In the genomic region with DNA sequence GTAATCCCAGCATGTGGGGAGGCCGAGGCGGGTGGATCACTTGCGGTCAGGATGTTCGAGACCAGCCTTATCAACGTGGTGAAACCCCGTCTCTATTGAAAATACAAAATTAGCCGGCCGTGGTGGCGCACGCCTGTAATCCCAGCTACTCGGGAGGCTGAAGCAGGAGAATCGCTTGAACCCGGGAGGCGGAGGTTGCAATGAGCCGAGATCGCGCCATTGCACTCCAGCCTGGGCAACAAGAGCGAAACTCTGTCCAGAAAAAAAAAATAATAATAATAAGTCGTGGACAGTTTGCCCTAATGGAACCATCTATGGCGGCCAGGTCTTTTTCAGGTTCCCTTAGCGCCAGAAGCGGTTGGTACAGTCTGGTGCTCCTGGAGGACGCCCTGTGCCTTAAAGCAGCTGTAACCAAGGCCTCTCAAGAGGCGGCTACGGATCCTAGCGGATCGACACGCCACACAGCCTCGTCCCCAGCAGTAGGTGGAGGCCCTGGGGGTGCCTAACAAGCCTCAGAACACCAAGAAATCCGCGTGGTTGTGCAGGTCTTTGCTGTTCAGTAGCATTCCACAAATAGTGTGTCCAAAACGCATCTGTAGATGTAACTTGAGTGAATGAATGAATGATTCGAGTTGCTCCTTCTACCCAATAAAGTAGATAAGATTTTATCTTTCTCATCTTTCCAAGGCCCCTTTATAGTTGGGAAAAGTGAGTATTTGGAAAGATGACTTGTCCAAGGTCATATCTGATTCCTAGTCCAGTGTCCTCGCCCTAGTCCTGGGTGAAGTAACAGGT, we compare ENCODE assay signal across 1 cellular context.
TF ChIP-seq lines count a peak whose summit lies in the region.

No MANE protein-coding gene starts in this region.

TF ChIP-seq in H1, 55 proteins besides CTCF, POLR2A, EP300 and RAD21:
- TF ChIP-seq PHF8 (conservative IDR thresholded peaks at IDR 0.05; ENCODE audit: low read depth, low read length) (no peak), KDM5A (IDR thresholded peaks at IDR 0.05; ENCODE audit: low read length) (no peak), SIN3A (conservative IDR thresholded peaks at IDR 0.05 in 1 of 2, IDR thresholded peaks at IDR 0.05 in 1 of 2; ENCODE audit: low read depth in 1 of 2, low read length in 2 of 2) (peak in 1 of 2 experiments; percentile 39; a peak in 1 of 4 replicates), SAP30 (IDR thresholded peaks at IDR 0.05; ENCODE audit: insufficient read depth, insufficient replicate concordance, low read length) (peak; percentile 28), ASH2L (IDR thresholded peaks at IDR 0.05; ENCODE audit: low read length) (peak; percentile 36)
